Comparison of ENCODE assay signal across 19 cellular contexts in genomic region chr20:13648291-13648690, GRCh38.
"Had no signal": no experiment of that assay in that cellular context is flagged by ENCODE, and none has a peak within 500 bp of the region (broad histone marks: within the 10 kb centered on the region; RNA-seq: fewer than 3 reads in every experiment).

No MANE protein-coding gene starts in this region.

- DNase-seq: activated CD4-positive, alpha-beta T cell treated with anti-CD3 and anti-CD28 coated beads, Interleukin-2, amount 50 U/mL, for 1 hour; activated CD4-positive, CD25-positive, alpha-beta regulatory T cell treated with anti-CD3 and anti-CD28 coated beads, Interleukin-2, amount 50 U/mL, for 72 hours; activated CD8-positive, alpha-beta memory T cell treated with anti-CD3 and anti-CD28 coated beads for 24 hours; activated CD8-positive, alpha-beta memory T cell treated with anti-CD3 and anti-CD28 coated beads, Interleukin-2, amount 50 U/mL, for 48 hours; activated effector memory CD4-positive, alpha-beta T cell treated with anti-CD3 and anti-CD28 coated beads, Interleukin-2, amount 50 U/mL, for 16 hours; activated naive CD4-positive, alpha-beta T cell treated with anti-CD3 and anti-CD28 coated beads, Interleukin-2, amount 50 U/mL, for 16 hours; activated T-cell treated with anti-CD3 and anti-CD28 coated beads, Interleukin-2, amount 50 U/mL, for 72 hours; effector CD4-positive, alpha-beta T cell; gastrocnemius medialis; immature natural killer cell; nucleus accumbens; stimulated activated CD8-positive, alpha-beta memory T cell treated with anti-CD3 and anti-CD28 coated beads, Interleukin-4, amount 100 ng/mL, for 48 hours; stimulated activated naive CD4-positive, alpha-beta T cell; upper lobe of right lung had no signal

- H3K9me3 ChIP-seq: gastrocnemius medialis, upper lobe of right lung had no signal

- H3K36me3 ChIP-seq: gastrocnemius medialis, upper lobe of right lung had no signal

- H3K4me3 ChIP-seq: gastrocnemius medialis, upper lobe of right lung had no signal

- H3K36me3 Mint-ChIP-seq: immature natural killer cell; mesothelial cell of epicardium; natural killer cell treated with Interleukin-12 subunit alpha and Interleukin-12 subunit beta and Interleukin-15 and Interleukin-18, amount 100 ng/mL, for 72 hours had no signal

- H3K27ac Mint-ChIP-seq: activated T-cell treated with anti-CD3 and anti-CD28 coated beads, Interleukin-2, amount 50 U/mL, for 72 hours; immature natural killer cell; mesothelial cell of epicardium; natural killer cell treated with Interleukin-12 subunit alpha and Interleukin-12 subunit beta and Interleukin-15 and Interleukin-18, amount 100 ng/mL, for 72 hours; T-helper 1 cell treated with Interleukin-12 subunit alpha and Interleukin-12 subunit beta and Interleukin-4 antibody, amounts not matched to agents 30 μg/mL and 1 μg/mL, for 36 hours had no signal

- H3K9me3 Mint-ChIP-seq: activated T-cell treated with anti-CD3 and anti-CD28 coated beads, Interleukin-2, amount 50 U/mL, for 72 hours; natural killer cell treated with Interleukin-12 subunit alpha and Interleukin-12 subunit beta and Interleukin-15 and Interleukin-18, amount 100 ng/mL, for 72 hours; T-helper 1 cell treated with Interleukin-12 subunit alpha and Interleukin-12 subunit beta and Interleukin-4 antibody, amounts not matched to agents 30 μg/mL and 1 μg/mL, for 36 hours had no signal

- H3K4me1 Mint-ChIP-seq: immature natural killer cell had no signal

- FAIRE-seq: astrocyte, bronchial epithelial cell had no signal

- H3K27me3 ChIP-seq: upper lobe of right lung had no signal

- H3K27ac ChIP-seq: gastrocnemius medialis, upper lobe of right lung had no signal

- H3K4me3 Mint-ChIP-seq: activated T-cell treated with anti-CD3 and anti-CD28 coated beads, Interleukin-2, amount 50 U/mL, for 72 hours; immature natural killer cell; mesothelial cell of epicardium; natural killer cell treated with Interleukin-12 subunit alpha and Interleukin-12 subunit beta and Interleukin-15 and Interleukin-18, amount 100 ng/mL, for 72 hours; T-helper 1 cell treated with Interleukin-12 subunit alpha and Interleukin-12 subunit beta and Interleukin-4 antibody, amounts not matched to agents 30 μg/mL and 1 μg/mL, for 36 hours had no signal

- ATAC-seq: activated T-cell treated with anti-CD3 and anti-CD28 coated beads, Interleukin-2, amount 50 U/mL, for 72 hours; gastrocnemius medialis; natural killer cell treated with Interleukin-12 subunit alpha and Interleukin-12 subunit beta and Interleukin-15 and Interleukin-18, amount 100 ng/mL, for 72 hours; upper lobe of right lung had no signal
